Comparison of ENCODE assay signal across 7 cellular contexts in the genomic region with DNA sequence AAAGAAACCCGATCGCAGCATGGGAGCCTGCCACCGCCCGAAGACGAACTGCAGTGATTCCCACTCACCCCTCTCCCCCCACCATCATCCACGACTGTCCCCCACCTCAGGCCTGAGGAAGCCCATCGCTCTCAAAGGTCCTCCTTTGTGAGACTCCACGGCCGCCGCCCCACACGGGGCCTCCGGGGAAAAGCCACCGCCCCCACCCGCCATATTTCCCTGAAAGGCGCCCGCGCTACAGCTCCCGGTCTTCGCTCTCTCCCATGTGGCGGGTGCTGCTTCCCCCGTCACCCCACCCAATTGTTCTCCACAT. TPM values are rescaled to one million over a fixed set of nuclear protein-coding genes. Genes with fewer than 3 reads are reported as not detected.
DNase-seq lines count a peak whose midpoint lies in the region; ATAC-seq lines count a peak whose summit lies in the region.

No MANE protein-coding gene starts in this region.

- intact Hi-C loops in cardiac septum (cut with DNase I) (loop anchor here (5.0 kb wide), 2 partner anchors 37 to 58 kb away; a partner anchor contains a TSS), sciatic nerve (cut with DNase I) (no loop called here)

- DNase-seq in GM19240 (ENCODE audit: insufficient read length, low spot score) (peak; percentile 49), activated T-helper 1 cell treated with Interleukin-2 at 50 U/mL for 16 hours (ENCODE audit: low read depth) (peak; percentile 23), cardiac septum (ENCODE audit: low spot score) (peak; percentile 81), sciatic nerve (ENCODE audit: low spot score) (peak; percentile 75), T1000 (lab: John Stamatoyannopoulos, UW) (no peak), NCI-H526 (lab: John Stamatoyannopoulos, UW) (no peak)

- peak; percentile 10 for ATAC-seq in HG03045 (IDR thresholded peaks at IDR 0.05; ENCODE audit: unreplicated experiment)
- ATAC-seq in sciatic nerve, result peak; percentile 61

RNA-seq across cellular contexts. Expression of a gene that starts 0.7 kb away (rescaled TPM):
- 582 TPM for total RNA-seq in cardiac septum
- 473 TPM for total RNA-seq in sciatic nerve

RNA-seq across cellular contexts. Expression of a gene that starts 56.7 kb away (rescaled TPM):
- 43.4 TPM for total RNA-seq in cardiac septum
- 59.6 TPM for total RNA-seq in sciatic nerve

Comparison
In these comparisons a context has a peak if more than half of its experiments do, and no peak if none do; other contexts are left out.
1. DNase-seq: peak in GM19240 (single experiment), activated T-helper 1 cell treated with Interleukin-2 at 50 U/mL for 16 hours (single experiment), cardiac septum (single experiment) and sciatic nerve (single experiment); none in T1000 (single experiment) and NCI-H526 (0 of 2).